ENCODE assay signal across 9 cellular contexts in the genomic region with DNA sequence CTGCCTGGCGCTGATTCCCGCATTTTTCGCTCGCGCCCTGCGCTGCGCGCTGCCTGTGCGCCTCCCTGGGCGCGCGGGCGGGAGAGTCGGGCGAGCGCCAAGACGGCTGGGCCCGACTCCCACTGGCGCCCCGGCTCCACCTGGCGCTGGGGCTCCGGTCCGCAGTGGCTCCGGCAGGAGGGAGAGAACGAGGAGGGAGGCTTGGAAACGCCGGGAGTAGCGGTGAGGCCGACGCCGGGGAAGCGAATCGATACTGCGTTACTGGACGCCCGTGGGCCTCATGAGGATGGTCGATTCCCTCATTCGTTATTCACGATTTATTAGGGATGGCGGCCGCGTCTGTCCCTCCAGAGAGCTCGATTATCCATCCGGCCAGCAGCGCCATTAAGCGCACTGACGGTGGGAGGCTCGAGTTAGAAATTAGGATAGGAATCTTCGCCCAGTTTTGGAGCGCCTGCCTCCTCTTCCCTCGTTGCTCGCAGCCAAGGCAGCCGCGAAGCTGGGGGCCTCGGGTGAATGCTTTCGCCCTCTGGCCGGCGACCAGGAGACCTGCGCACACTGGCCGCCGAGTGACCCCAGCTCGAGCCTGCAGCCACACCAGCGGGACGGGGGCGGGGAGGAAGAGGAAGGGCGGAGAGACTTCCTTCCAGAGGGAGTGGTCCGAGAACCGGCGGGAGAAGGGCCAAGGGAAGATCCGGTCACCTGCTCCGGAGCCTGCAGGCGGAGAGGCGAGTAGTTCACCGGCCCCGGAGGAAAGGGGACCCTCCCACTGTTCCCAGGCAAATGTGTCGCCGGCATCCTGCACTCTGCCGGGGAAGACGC. TPM values are rescaled to one million over a fixed set of nuclear protein-coding genes. Genes with fewer than 3 reads are reported as not detected.
DNase-seq lines count a peak whose midpoint lies in the region; ATAC-seq, FAIRE-seq and TF ChIP-seq lines count a peak whose summit lies in the region.
"Had no signal": no experiment of that assay in that cellular context is flagged by ENCODE, and none has a peak within 500 bp of the region (broad histone marks: within the 10 kb centered on the region; RNA-seq: fewer than 3 reads in every experiment).

No MANE protein-coding gene starts in this region.

- H3K4me3 ChIP-seq in endodermal cell (ENCODE audit: low read length) = peak overlapping the region; percentile 99

- TF ChIP-seq CTCF in endodermal cell (conservative IDR thresholded peaks at IDR 0.05) = peak; percentile 16
- TF ChIP-seq CTCF in mesothelial cell of epicardium (IDR thresholded peaks at IDR 0.05; ENCODE audit: unreplicated experiment) = no peak

- peak overlapping the region; percentile 70 for H3K27ac ChIP-seq in endodermal cell (ENCODE audit: low read depth, low read length)

- no peaks in the 10 kb centered on the region for H3K9me3 Mint-ChIP-seq in endodermal cell
- H3K9me3 Mint-ChIP-seq in mesothelial cell of epicardium = no peaks in the 10 kb centered on the region
- H3K9me3 Mint-ChIP-seq: activated naive CD4-positive, alpha-beta T cell treated with anti-CD3 and anti-CD28 coated beads, Interleukin-2, amount 50 U/mL, for 72 hours had no signal

- H3K36me3 Mint-ChIP-seq in endodermal cell (ENCODE audit: low read depth) (peaks cover 17% of the 10 kb centered on the region), mesothelial cell of epicardium (no peaks in the 10 kb centered on the region)

- H3K9ac ChIP-seq in endodermal cell (ENCODE audit: extremely low read depth, low read length, poor library complexity, severe bottlenecking) = peak overlapping the region; percentile 46

- FAIRE-seq in urothelium cell line (lab: Jason Lieb, UNC) = no peak

- H3K4me1 ChIP-seq in endodermal cell (ENCODE audit: control insufficient read depth, insufficient read depth, low read length) = no peaks in the 10 kb centered on the region

- DNase-seq in DMS53 treated with DMSO at 0.1 percent for 48 hours (lab: John Stamatoyannopoulos, UW; ENCODE audit: unreplicated experiment) = peak; percentile 56
- peak; percentile 50 for DNase-seq in HuH-7.5 (ENCODE audit: low spot score)
- peak; percentile 96 for DNase-seq in endodermal cell
- DNase-seq in mesothelial cell of epicardium (ENCODE audit: low spot score in 2 of 2, unreplicated experiment in 2 of 2) = peak in 1 of 2 experiments; percentile 66
- peak; percentile 81 for DNase-seq in urothelium cell line (ENCODE audit: low spot score)

- H3K27ac Mint-ChIP-seq in endodermal cell = peak overlapping the region; percentile 92
- H3K27ac Mint-ChIP-seq in mesothelial cell of epicardium = peak overlapping the region; percentile 90
- H3K27ac Mint-ChIP-seq: activated naive CD4-positive, alpha-beta T cell treated with anti-CD3 and anti-CD28 coated beads, Interleukin-2, amount 50 U/mL, for 72 hours had no signal

- peaks cover 5% of the 10 kb centered on the region for H3K36me3 ChIP-seq in endodermal cell (ENCODE audit: control insufficient read depth, insufficient read depth, low read length)

- H3K27me3 ChIP-seq in endodermal cell (ENCODE audit: control insufficient read depth, insufficient read depth, low read length, poor library complexity, severe bottlenecking) = no peaks in the 10 kb centered on the region

- no peaks in the 10 kb centered on the region for H3K27me3 Mint-ChIP-seq in endodermal cell (ENCODE audit: insufficient read depth)
- no peaks in the 10 kb centered on the region for H3K27me3 Mint-ChIP-seq in mesothelial cell of epicardium (ENCODE audit: low read depth)

- H3K4me1 Mint-ChIP-seq in endodermal cell (peaks cover 29% of the 10 kb centered on the region), mesothelial cell of epicardium (peaks cover 49% of the 10 kb centered on the region)

- peak overlapping the region; percentile 92 for H3K4me3 Mint-ChIP-seq in endodermal cell
- peak overlapping the region; percentile 91 for H3K4me3 Mint-ChIP-seq in mesothelial cell of epicardium

- H3K9me3 ChIP-seq in endodermal cell (ENCODE audit: control insufficient read depth, low read length) = no peaks in the 10 kb centered on the region

- whole genome bisulfite sequencing in endodermal cell (ENCODE audit: insufficient coverage in 1 of 2, insufficient read length in 1 of 2), 2 experiments = 0% methylated on average over 56 to 79 of the region's 79 CpGs

- peak; percentile 4 for ATAC-seq in SK-N-SH treated with all-trans-retinoic acid at 6 μM for 48 hours
- ATAC-seq in GM18909 (IDR thresholded peaks at IDR 0.05; ENCODE audit: poor library complexity, unreplicated experiment) = no peak
- no peak for ATAC-seq in HG02642 (IDR thresholded peaks at IDR 0.05; ENCODE audit: poor library complexity, unreplicated experiment)
- ATAC-seq: activated naive CD4-positive, alpha-beta T cell treated with anti-CD3 and anti-CD28 coated beads, Interleukin-2, amount 50 U/mL, for 72 hours had no signal

TF ChIP-seq in SK-N-SH treated with all-trans-retinoic acid at 6 μM for 48 hours, 23 proteins besides CTCF, POLR2A, EP300 and RAD21:
- TF ChIP-seq ZC3H10 (CRISPR knock-in tag; IDR thresholded peaks at IDR 0.05) = no peak
- no peak for TF ChIP-seq CREB5 (CRISPR knock-in tag; IDR thresholded peaks at IDR 0.05; ENCODE audit: low read depth)
- TF ChIP-seq RARB (CRISPR knock-in tag; IDR thresholded peaks at IDR 0.05) = no peak
- TF ChIP-seq CSRNP3 (CRISPR knock-in tag; IDR thresholded peaks at IDR 0.05) = no peak
TF ChIP-seq in SK-N-SH treated with all-trans-retinoic acid at 6 μM for 48 hours: peak in this region for 0.

RNA-seq across cellular contexts. Expression of gene PCGF2, which starts 1.3 kb away (rescaled TPM):
- total RNA-seq in endodermal cell (100 to 1,000 TPM; 101 to 106 TPM), mesothelial cell of epicardium (83.3 to 95.8 TPM (median 91.9 TPM) in 3 replicates)
- 83.8 TPM for polyA plus RNA-seq in endodermal cell (2013, experiment 1 of 2)
- polyA plus RNA-seq in endodermal cell (2013, experiment 2 of 2) = 72.3 TPM

RNA-seq across cellular contexts. Expression of gene PSMB3, which starts 3.1 kb away (rescaled TPM):
- total RNA-seq in endodermal cell (100 to 1,000 TPM; 192 to 244 TPM), mesothelial cell of epicardium (107 to 121 TPM (median 115 TPM) in 3 replicates)
- polyA plus RNA-seq in endodermal cell (2013, experiment 1 of 2) = 230 TPM
- polyA plus RNA-seq in endodermal cell (2013, experiment 2 of 2) = 230 TPM

RNA-seq across cellular contexts. Expression of gene CISD3, which starts 19.3 kb away (rescaled TPM):
- total RNA-seq in endodermal cell (10 to 100 TPM in 1 of 2 donors, 1 to 10 TPM in 1; 8.9 to 11.2 TPM), mesothelial cell of epicardium (4.6 to 5.6 TPM (median 5.1 TPM) in 3 replicates)
- polyA plus RNA-seq in endodermal cell (2013, experiment 1 of 2) = 5.7 TPM
- polyA plus RNA-seq in endodermal cell (2013, experiment 2 of 2) = 6.3 TPM

RNA-seq across cellular contexts. Expression of gene MLLT6, which starts 44.4 kb away (rescaled TPM):
- total RNA-seq in endodermal cell (100 to 1,000 TPM; 112 to 127 TPM), mesothelial cell of epicardium (171 to 184 TPM (median 178 TPM) in 3 replicates)
- 54.4 TPM for polyA plus RNA-seq in endodermal cell (2013, experiment 1 of 2)
- 49.1 TPM for polyA plus RNA-seq in endodermal cell (2013, experiment 2 of 2)

RNA-seq across cellular contexts. Expression of gene PIP4K2B, which starts 49.9 kb away (rescaled TPM):
- total RNA-seq in endodermal cell (10 to 100 TPM; 74.3 to 91.6 TPM), mesothelial cell of epicardium (73.5 to 81.1 TPM (median 76.0 TPM) in 3 replicates)
- 63.1 TPM for polyA plus RNA-seq in endodermal cell (2013, experiment 1 of 2)
- 63.1 TPM for polyA plus RNA-seq in endodermal cell (2013, experiment 2 of 2)
